ENCODE assay signal across 16 cellular contexts in genomic region chr22:28620244-28620922, GRCh38. TPM values are rescaled to one million over a fixed set of nuclear protein-coding genes. Genes with fewer than 3 reads are reported as not detected.
DNase-seq lines count a peak whose midpoint lies in the region; ATAC-seq, FAIRE-seq and TF ChIP-seq lines count a peak whose summit lies in the region.
"Had no signal": no experiment of that assay in that cellular context is flagged by ENCODE, and none has a peak within 500 bp of the region (broad histone marks: within the 10 kb centered on the region; RNA-seq: fewer than 3 reads in every experiment).

No MANE protein-coding gene starts in this region.

- H3K4me1 ChIP-seq in left ventricle myocardium inferior: peaks cover 7% of the 10 kb centered on the region
- H3K4me1 ChIP-seq in stomach: no peaks in the 10 kb centered on the region

- no peak for TF ChIP-seq EP300 in stomach (IDR thresholded peaks at IDR 0.05)

- H3K27ac ChIP-seq in left ventricle myocardium inferior (replicated peaks) (peak overlapping the region; percentile 20), stomach (no peak overlapping the region)
- H3K27ac ChIP-seq: C4-2B had no signal

- intact Hi-C loops in left ventricle myocardium inferior (cut with micrococcal nuclease): no loop called here
- intact Hi-C loops in left ventricle myocardium superior (cut with micrococcal nuclease): no loop called here
- intact Hi-C loops in sciatic nerve (cut with DNase I): no loop called here
- intact Hi-C loops in stomach (cut with DNase I; ENCODE audit: low total_unique reads): no loop called here

- WGBS in stomach, 5 donors: 45 to 59% (median 52%) methylated on average over 5 of the region's 5 CpGs

- DNase-seq in left ventricle myocardium inferior: no peak
- DNase-seq in left ventricle myocardium superior: no peak
- peak; percentile 69 for DNase-seq in fibroblast of the aortic adventitia (ENCODE audit: low read depth)
- DNase-seq in sciatic nerve (ENCODE audit: low spot score): no peak
- no peak for DNase-seq in GM12891 (ENCODE audit: insufficient read length, low spot score)
- DNase-seq in stomach: no peak
- DNase-seq in COR-L47 (lab: John Stamatoyannopoulos, UW): no peak
- DNase-seq in iPS-NIHi7 (ENCODE audit: extremely low spot score): no peak
- DNase-seq: H9, MV-4-11, NCI-H1436, NCI-H2029 treated with DMSO at 0.1 percent for 48 hours, NCI-H510A, NCI-H82 had no signal

- no peaks in the 10 kb centered on the region for H3K36me3 ChIP-seq in left ventricle myocardium inferior
- no peaks in the 10 kb centered on the region for H3K36me3 ChIP-seq in stomach

- H3K27me3 ChIP-seq in left ventricle myocardium inferior (ENCODE audit: low read depth) (no peaks in the 10 kb centered on the region), stomach (no peaks in the 10 kb centered on the region)

- TF ChIP-seq CTCF in left ventricle myocardium inferior (IDR thresholded peaks at IDR 0.05; ENCODE audit: borderline replicate concordance) (no peak), fibroblast of the aortic adventitia (IDR thresholded peaks at IDR 0.05; ENCODE audit: insufficient read depth, low read length) (no peak), stomach (IDR thresholded peaks at IDR 0.05) (no peak)

- FAIRE-seq in GM12891 (lab: Jason Lieb, UNC): no peak
- FAIRE-seq: A204.1 had no signal

- no peak for TF ChIP-seq POLR2A in GM12891 (IDR thresholded peaks at IDR 0.05; ENCODE audit: low read depth, low read length)
- no peak for TF ChIP-seq POLR2A in stomach (IDR thresholded peaks at IDR 0.05)

- ATAC-seq in left ventricle myocardium superior (no peak), sciatic nerve (peak; percentile 71)

- H3K9me3 ChIP-seq in left ventricle myocardium inferior (replicated peaks): no peaks in the 10 kb centered on the region
- no peaks in the 10 kb centered on the region for H3K9me3 ChIP-seq in stomach

- H3K4me3 ChIP-seq in left ventricle myocardium inferior: no peak overlapping the region
- H3K4me3 ChIP-seq in fibroblast of the aortic adventitia (ENCODE audit: low read depth, low read length): no peak overlapping the region
- no peak overlapping the region for H3K4me3 ChIP-seq in stomach

TF ChIP-seq in GM12891, 5 proteins besides CTCF, POLR2A, EP300 and RAD21:
- TF ChIP-seq SPI1 (IDR thresholded peaks at IDR 0.05; ENCODE audit: low read depth, low read length): no peak
- TF ChIP-seq TAF1 (IDR thresholded peaks at IDR 0.05; ENCODE audit: low read depth, low read length): no peak
- TF ChIP-seq PAX5 (IDR thresholded peaks at IDR 0.05; ENCODE audit: insufficient read depth, low read length, severe bottlenecking): no peak
- TF ChIP-seq POU2F2 (IDR thresholded peaks at IDR 0.05; ENCODE audit: low read depth, low read length): no peak
- no peak for TF ChIP-seq POLR2AphosphoS5 (IDR thresholded peaks at IDR 0.05; ENCODE audit: low read depth, low read length)

RNA-seq across cellular contexts. Expression of gene TTC28, which starts 59.3 kb away (rescaled TPM):
- total RNA-seq in left ventricle myocardium inferior (16.4 TPM), left ventricle myocardium superior (17.0 TPM), fibroblast of the aortic adventitia (ENCODE audit: low replicate concordance) (37.5 and 55.8 TPM in 2 replicates), sciatic nerve (58.4 TPM), stomach (10 to 100 TPM; 19.3 to 53.4 (median 41.4) TPM)
- polyA plus RNA-seq in GM12891 (2012; ENCODE audit: low read depth, missing spikeins): 1.5 TPM
- 1 to 10 TPM; 1.7 to 4.4 (median 2.9) TPM for polyA plus RNA-seq in stomach
